2 cellular contexts compared by ENCODE assay signal in genomic region chr12:49832836-49833421, GRCh38.
TF ChIP-seq lines count a peak whose summit lies in the region.

No MANE protein-coding gene starts in this region.

TF ChIP-seq in IMR-90, 13 proteins besides CTCF, POLR2A, EP300 and RAD21:
- TF ChIP-seq CHD1 (IDR thresholded peaks at IDR 0.05; ENCODE audit: low read depth, low read length) (no peak), CEBPB (IDR thresholded peaks at IDR 0.05; ENCODE audit: low read depth, low read length) (peak; percentile 98), MXI1 (IDR thresholded peaks at IDR 0.05; ENCODE audit: borderline replicate concordance, low read depth, low read length) (no peak), USF2 (IDR thresholded peaks at IDR 0.05; ENCODE audit: low read depth, low read length) (no peak), RFX5 (IDR thresholded peaks at IDR 0.05; ENCODE audit: low read depth, low read length) (no peak), SMC3 (IDR thresholded peaks at IDR 0.05; ENCODE audit: low read depth, low read length) (no peak), FOS (IDR thresholded peaks at IDR 0.05; ENCODE audit: low read depth, low read length) (peak; percentile 45), NFE2L2 (IDR thresholded peaks at IDR 0.05; ENCODE audit: low read depth, low read length) (no peak), MAZ (IDR thresholded peaks at IDR 0.05; ENCODE audit: borderline replicate concordance, low read depth, low read length) (no peak), BHLHE40 (IDR thresholded peaks at IDR 0.05; ENCODE audit: low read depth, low read length) (no peak), ELK1 (IDR thresholded peaks at IDR 0.05; ENCODE audit: borderline replicate concordance, low read depth, low read length) (no peak)
TF ChIP-seq in IMR-90: peak in this region for 2.

TF ChIP-seq in K562, 482 proteins besides CTCF, POLR2A, EP300 and RAD21:
- TF ChIP-seq ATF4 (CRISPR knock-in tag; IDR thresholded peaks at IDR 0.05) (peak; percentile 87), NR2C2 (CRISPR knock-in tag; IDR thresholded peaks at IDR 0.05) (no peak), NR2C2 (tag; IDR thresholded peaks at IDR 0.05) (peak; percentile 19; the same call in 1 of the 2 replicates), ZNF175 (CRISPR knock-in tag; IDR thresholded peaks at IDR 0.05; ENCODE audit: low read depth) (peak; percentile 70; the same call in 1 of the 2 replicates), IRF9 (tag; IDR thresholded peaks at IDR 0.05) (peak; percentile 10; the same call in 1 of the 2 replicates), ATF2 (CRISPR knock-in tag; IDR thresholded peaks at IDR 0.05) (no peak), SMAD4 (CRISPR knock-in tag; conservative IDR thresholded peaks at IDR 0.05) (peak; percentile 18; the same call in 1 of the 2 replicates), ATF3 (IDR thresholded peaks at IDR 0.05) (peak; percentile 95), ATF3 (CRISPR knock-in tag; conservative IDR thresholded peaks at IDR 0.05) (no peak), CEBPG (CRISPR knock-in tag; IDR thresholded peaks at IDR 0.05) (peak; percentile 90), CEBPG (tag; conservative IDR thresholded peaks at IDR 0.05 in 1 of 2, IDR thresholded peaks at IDR 0.05 in 1 of 2) (peak; percentile 92 to 98), JUND (IDR thresholded peaks at IDR 0.05; ENCODE audit: borderline replicate concordance, low read depth, low read length) (peak; percentile 72; the same call in 1 of the 2 replicates), JUND (tag; IDR thresholded peaks at IDR 0.05; ENCODE audit: borderline replicate concordance, low read depth, low read length) (no peak), HMG20B (CRISPR knock-in tag; IDR thresholded peaks at IDR 0.05) (no peak), NFATC3 (IDR thresholded peaks at IDR 0.05) (no peak), ATF7 (IDR thresholded peaks at IDR 0.05) (peak; percentile 72), FOSL1 (tag; conservative IDR thresholded peaks at IDR 0.05) (peak; percentile 49), ZSCAN32 (CRISPR knock-in tag; IDR thresholded peaks at IDR 0.05) (peak; percentile 77; the same call in 1 of the 2 replicates), JUN (IDR thresholded peaks at IDR 0.05; ENCODE audit: borderline replicate concordance, low read depth, low read length) (peak; percentile 43; the same call in 1 of the 2 replicates), JUN (CRISPR knock-in tag; IDR thresholded peaks at IDR 0.05; ENCODE audit: borderline replicate concordance) (no peak), ZNF395 (CRISPR knock-in tag; IDR thresholded peaks at IDR 0.05) (peak; percentile 3; the same call in 1 of the 2 replicates), NR2C1 (IDR thresholded peaks at IDR 0.05) (no peak), NR2C1 (tag; IDR thresholded peaks at IDR 0.05) (0 out of 2 replicates have a peak, but pooled peaks have one; percentile 9), BACH1 (tag; IDR thresholded peaks at IDR 0.05) (peak; percentile 72; the same call in 1 of the 2 replicates), ZNF589 (CRISPR knock-in tag; IDR thresholded peaks at IDR 0.05; ENCODE audit: low read depth) (peak; percentile 78; the same call in 1 of the 2 replicates), L3MBTL2 (IDR thresholded peaks at IDR 0.05) (0 out of 2 replicates have a peak, but pooled peaks have one; percentile 17), TBL1XR1 (IDR thresholded peaks at IDR 0.05; ENCODE audit: low read length in 2 of 2) (no peak), CEBPB (tag; IDR thresholded peaks at IDR 0.05) (peak; percentile 67), ZNF280A (IDR thresholded peaks at IDR 0.05; ENCODE audit: low read depth, partially characterized antibody) (no peak), TRIM24 (IDR thresholded peaks at IDR 0.05) (peak in 1 of 2 experiments; percentile 19; a peak in 2 of 4 replicates)
